Comparison of ENCODE assay signal across 25 cellular contexts in the genomic region with DNA sequence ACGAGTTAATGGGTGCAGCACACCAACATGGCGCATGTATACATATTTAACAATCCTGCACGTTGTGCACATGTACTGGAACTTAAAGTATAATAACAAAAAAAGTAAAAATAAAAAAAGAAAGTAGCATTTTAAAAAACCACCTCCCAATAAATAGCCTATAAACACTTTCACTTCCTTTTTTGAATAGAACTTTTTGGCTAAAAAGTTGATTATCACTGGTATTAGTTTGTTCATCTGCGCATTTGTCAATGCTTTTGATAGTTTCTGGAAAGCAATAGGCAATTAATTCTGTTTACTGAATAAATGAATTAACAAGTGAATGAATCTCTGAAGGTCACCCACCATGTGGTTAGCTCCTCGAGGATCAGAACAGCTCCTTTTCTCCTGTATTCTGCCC.
"Had no signal": no experiment of that assay in that cellular context is flagged by ENCODE, and none has a peak within 500 bp of the region (broad histone marks: within the 10 kb centered on the region; RNA-seq: fewer than 3 reads in every experiment).

No MANE protein-coding gene starts in this region.

- H3K27me3 ChIP-seq: gastroesophageal sphincter, ovary, testis, uterus had no signal

- H3K4me3 Mint-ChIP-seq: naive thymus-derived CD4-positive, alpha-beta T cell; T-helper 2 cell treated with Interferon-gamma antibody and Interleukin-4, amounts not matched to agents 5 μg/mL and 100 μg/mL, for 36 hours had no signal

- H3K9me3 ChIP-seq: ovary, prostate gland, testis, uterus had no signal

- DNase-seq: activated CD4-positive, alpha-beta T cell treated with anti-CD3 and anti-CD28 coated beads for 4 hours; activated CD4-positive, alpha-beta T cell treated with anti-CD3 and anti-CD28 coated beads, Interleukin-2, amount 50 U/mL, for 48 hours; activated CD4-positive, CD25-positive, alpha-beta regulatory T cell; activated CD8-positive, alpha-beta memory T cell treated with anti-CD3 and anti-CD28 coated beads for 24 hours; activated gamma-delta T cell treated with Interleukin-2 at 50 U/mL for 16 hours; activated naive CD4-positive, alpha-beta T cell treated with anti-CD3 and anti-CD28 coated beads, Interleukin-2, amount 50 U/mL, for 16 hours; amniotic stem cell; caudate nucleus; cortex of kidney; islet precursor cell; left ventricle myocardium superior; naive thymus-derived CD4-positive, alpha-beta T cell; ovary; retina; stimulated activated CD4-positive, alpha-beta T cell treated with anti-CD3 and anti-CD28 coated beads, Interleukin-1b, Interleukin-23, amount 100 ng/mL, for 48 hours; stimulated activated naive CD4-positive, alpha-beta T cell treated with Interleukin-2 at 50 U/mL for 16 hours; testis; trophoblast cell; uterus had no signal

- H3K4me1 ChIP-seq: gastroesophageal sphincter, prostate gland, testis, uterus had no signal

- H3K79me2 ChIP-seq: hepatocyte had no signal

- H3K4me2 ChIP-seq: hepatocyte had no signal

- H2AFZ ChIP-seq: hepatocyte had no signal

- H3K27ac Mint-ChIP-seq: naive thymus-derived CD4-positive, alpha-beta T cell; T-helper 2 cell treated with Interferon-gamma antibody and Interleukin-4, amounts not matched to agents 5 μg/mL and 100 μg/mL, for 36 hours had no signal

- H3K36me3 ChIP-seq: gastroesophageal sphincter, ovary, prostate gland, uterus had no signal

- H3K27ac ChIP-seq: gastroesophageal sphincter, hepatocyte, ovary, prostate gland, testis, uterus had no signal

- ATAC-seq: naive thymus-derived CD4-positive, alpha-beta T cell; sciatic nerve had no signal

- H3K27me3 Mint-ChIP-seq: naive thymus-derived CD4-positive, alpha-beta T cell had no signal

- H3K4me3 ChIP-seq: gastroesophageal sphincter, hepatocyte, ovary, prostate gland, skin epidermis, testis, uterus had no signal
